Comparison of ENCODE assay signal across 7 cellular contexts in genomic region chr18:23587220-23587642, GRCh38. TPM values are rescaled to one million over a fixed set of nuclear protein-coding genes. Genes with fewer than 3 reads are reported as not detected.
A peak's percentile ranks its signal among the peaks of the same experiment; 100 is the strongest.
DNase-seq lines count a peak whose midpoint lies in the region; ATAC-seq, FAIRE-seq and TF ChIP-seq lines count a peak whose summit lies in the region.

No MANE protein-coding gene starts in this region.

- WGBS in GM23248 (ENCODE audit: low coverage in 1 of 2, low lambda C conversion rate in 2 of 2, missing lambda C conversion rate in 2 of 2), 2 experiments = 31 to 34% methylated on average over 7 of the region's 7 CpGs
- whole genome bisulfite sequencing in small intestine, 3 donors = 22 to 36% (median 28%) methylated on average over 7 of the region's 7 CpGs

- H2AFZ ChIP-seq in GM23248 = peak overlapping the region; percentile 83

- H3K4me1 ChIP-seq in GM23248 (ENCODE audit: insufficient read depth) = peaks cover 34% of the 10 kb centered on the region
- H3K4me1 ChIP-seq in SJSA1 (replicated peaks) = peaks cover 26% of the 10 kb centered on the region
- peaks cover 4 to 19% of the 10 kb centered on the region in 2 donors for H3K4me1 ChIP-seq in small intestine (ENCODE audit: control insufficient read depth in 2 of 2, insufficient read depth in 1 of 2, low read depth in 1 of 2, low read length in 1 of 2)

- H3K9me3 ChIP-seq in GM23248 (ENCODE audit: low read depth) (no peaks in the 10 kb centered on the region), SJSA1 (replicated peaks) (no peaks in the 10 kb centered on the region), small intestine (ENCODE audit: control insufficient read depth, low read depth) (no peaks in the 10 kb centered on the region)

- peak overlapping the region; percentile 76 for H3K4me2 ChIP-seq in GM23248 (ENCODE audit: unreplicated experiment)

- H3K9me2 ChIP-seq in GM23248 (ENCODE audit: insufficient read depth) = no peaks in the 10 kb centered on the region

- H3K4me3 ChIP-seq in GM23248 (peak overlapping the region; percentile 80), SJSA1 (peak overlapping the region; percentile 77), foreskin fibroblast (ENCODE audit: low read depth in 1 of 2, low read length in 2 of 2) (peak overlapping the region; percentile 7 to 46), small intestine (ENCODE audit: low read depth in 1 of 2, low read length in 2 of 2) (no peak overlapping the region)

- no peak for FAIRE-seq in small intestine (lab: Jason Lieb, UNC)

- DNase-seq in GM23248 (no peak), SJSA1 (ENCODE audit: low read depth in 1 of 2, low spot score in 2 of 2) (no peak), foreskin fibroblast (no peak), small intestine (peak; percentile 56), NCI-H187 treated with DMSO at 0.1 percent for 48 hours (lab: John Stamatoyannopoulos, UW) (no peak), NCI-H226 (no peak)

- ATAC-seq in GM21737 (IDR thresholded peaks at IDR 0.05; ENCODE audit: unreplicated experiment) = no peak

- peaks cover 36% of the 10 kb centered on the region for H3K79me2 ChIP-seq in GM23248 (ENCODE audit: insufficient read depth)

- H3K27ac ChIP-seq in GM23248 (peak overlapping the region; percentile 92; the same call in 1 of the 2 replicates), SJSA1 (no peak overlapping the region), small intestine (ENCODE audit: low read depth in 1 of 2, low read length in 1 of 2) (no peak overlapping the region)

- no peak for TF ChIP-seq CTCF in foreskin fibroblast (IDR thresholded peaks at IDR 0.05; ENCODE audit: low read depth, low read length)

- no peaks in the 10 kb centered on the region for H4K20me1 ChIP-seq in GM23248 (ENCODE audit: insufficient read depth)

- H3K9ac ChIP-seq in GM23248 = peak overlapping the region; percentile 94

- H3K36me3 ChIP-seq in GM23248 (ENCODE audit: low read depth) (no peaks in the 10 kb centered on the region), SJSA1 (peaks cover 6% of the 10 kb centered on the region; the same call in 1 of the 2 replicates), small intestine (ENCODE audit: control insufficient read depth in 2 of 2, insufficient read depth in 2 of 2, low read length in 2 of 2) (no peaks in the 10 kb centered on the region)

- H3K27me3 ChIP-seq in GM23248 (replicated peaks; ENCODE audit: insufficient read depth) (no peaks in the 10 kb centered on the region), SJSA1 (replicated peaks) (no peaks in the 10 kb centered on the region), small intestine (ENCODE audit: control insufficient read depth in 2 of 2, insufficient read depth in 2 of 2, low read length in 2 of 2) (no peaks in the 10 kb centered on the region)

- in situ Hi-C loops in GM23248 (cut with MboI) = no loop called here

- H3F3A ChIP-seq in GM23248 (ENCODE audit: insufficient read depth) = peaks cover 22% of the 10 kb centered on the region

RNA-seq across cellular contexts. Expression of gene NPC1, which starts 0.9 kb away (rescaled TPM):
- total RNA-seq in GM23248 (2014; rRNA removed; shearing (Covaris generic)) = 28.7 and 43.6 TPM in 2 replicates
- polyA plus RNA-seq in GM23248 (2016; fragmentation: Nextera tagmentation; extraction: Ambion mirVana) (24.6 and 28.1 TPM in 2 replicates), small intestine (10 to 100 TPM in 2 of 3 donors, 1 to 10 TPM in 1; 8.7 to 24.9 (median 17.0) TPM)
- total RNA-seq in SJSA1 (2014; rRNA removed; shearing (Covaris generic)) = 28.4 and 38.7 TPM in 2 replicates

Comparison
In these comparisons a context has a peak if more than half of its experiments do, and no peak if none do; other contexts are left out.
1. H3K4me3 ChIP-seq: peak in GM23248 (single experiment), SJSA1 (single experiment) and foreskin fibroblast (2 of 2); none in small intestine (0 of 2).